In genomic region chr17:73976676-73977521, GRCh38 we compare ENCODE assay signal across 14 cellular contexts.
DNase-seq lines count a peak whose midpoint lies in the region; ATAC-seq and TF ChIP-seq lines count a peak whose summit lies in the region.
"Had no signal": no experiment of that assay in that cellular context is flagged by ENCODE, and none has a peak within 500 bp of the region (broad histone marks: within the 10 kb centered on the region; RNA-seq: fewer than 3 reads in every experiment).

No MANE protein-coding gene starts in this region.

- H3K4me3 ChIP-seq in MG63: no peak overlapping the region
- H3K4me3 ChIP-seq in fibroblast of pulmonary artery (replicated peaks; ENCODE audit: low read depth, low read length): no peak overlapping the region
- H3K4me3 ChIP-seq: breast epithelium had no signal

- peaks cover 5% of the 10 kb centered on the region for H3K27me3 ChIP-seq in MG63

- intact Hi-C loops in head of caudate nucleus (cut with DNase I): no loop called here

- DNase-seq in AG20443 (ENCODE audit: low spot score): peak; percentile 60
- DNase-seq in MG63: peak; percentile 84
- DNase-seq in NCI-H510A treated with DMSO at 0.1 percent for 48 hours (lab: John Stamatoyannopoulos, UW): peak; percentile 91
- DNase-seq in fibroblast of pulmonary artery (ENCODE audit: low read depth): peak; percentile 19
- DNase-seq in head of caudate nucleus: no peak
- DNase-seq in GM10266 (ENCODE audit: extremely low spot score): no peak
- no peak for DNase-seq in activated T-cell treated with anti-CD3 and anti-CD28 coated beads, Interleukin-2, amount 50 U/mL, for 1 hour
- DNase-seq: activated CD4-positive, alpha-beta T cell treated with anti-CD3 and anti-CD28 coated beads, Interleukin-2, amount 50 U/mL, for 1 hour; GF-D8; hypothalamus; stimulated activated CD4-positive, alpha-beta T cell treated with anti-CD3 and anti-CD28 coated beads, Interleukin-2, amount 100 ng/mL, for 24 hours; stimulated activated naive B cell treated with anti-CD40 and anti-IgM and Interleukin-4, amounts not matched to agents 10 μg/mL and 1 μg/mL and 100 μg/mL, for 72 hours had no signal

- no peaks in the 10 kb centered on the region for H3K36me3 ChIP-seq in MG63
- H3K36me3 ChIP-seq: breast epithelium had no signal

- no peak for ATAC-seq in GM21367 (IDR thresholded peaks at IDR 0.05; ENCODE audit: unreplicated experiment)
- ATAC-seq: stimulated activated naive B cell treated with anti-CD40 and anti-IgM and Interleukin-4, amounts not matched to agents 10 μg/mL and 1 μg/mL and 100 μg/mL, for 72 hours had no signal

- H3K9me3 ChIP-seq in MG63: no peaks in the 10 kb centered on the region
- H3K9me3 ChIP-seq: breast epithelium had no signal

- TF ChIP-seq CTCF in fibroblast of pulmonary artery (IDR thresholded peaks at IDR 0.05; ENCODE audit: low read length, missing control alignments) (no peak), GM10266 (IDR thresholded peaks at IDR 0.05; ENCODE audit: control insufficient read depth, insufficient read depth, low read depth, missing control alignments) (no peak)

Comparison
In these comparisons a context has a peak if more than half of its experiments do, and no peak if none do; other contexts are left out.
1. DNase-seq: peak in AG20443 (single experiment), MG63 (single experiment), NCI-H510A treated with DMSO at 0.1 percent for 48 hours (single experiment) and fibroblast of pulmonary artery (single experiment); none in head of caudate nucleus (0 of 42), GM10266 (single experiment) and activated T-cell treated with anti-CD3 and anti-CD28 coated beads, Interleukin-2, amount 50 U/mL, for 1 hour (single experiment).